ENCODE assay signal across 1 cellular context in genomic region chr1:109094377-109094803, GRCh38.
TF ChIP-seq lines count a peak whose summit lies in the region.

No MANE protein-coding gene starts in this region.

TF ChIP-seq in GM12878, 131 proteins besides CTCF, POLR2A, EP300 and RAD21:
- TF ChIP-seq CUX1 (IDR thresholded peaks at IDR 0.05; ENCODE audit: insufficient replicate concordance, low read depth, low read length), result no peak
- TF ChIP-seq SMAD1 (IDR thresholded peaks at IDR 0.05; ENCODE audit: low read depth, partially characterized antibody), result no peak
- TF ChIP-seq PAX8 (IDR thresholded peaks at IDR 0.05), result no peak
- TF ChIP-seq SRF (IDR thresholded peaks at IDR 0.05; ENCODE audit: low read depth in 2 of 2, low read length in 2 of 2), result no peak
- TF ChIP-seq USF2 (IDR thresholded peaks at IDR 0.05; ENCODE audit: borderline replicate concordance, low read depth, low read length), result no peak
